In the genomic region with DNA sequence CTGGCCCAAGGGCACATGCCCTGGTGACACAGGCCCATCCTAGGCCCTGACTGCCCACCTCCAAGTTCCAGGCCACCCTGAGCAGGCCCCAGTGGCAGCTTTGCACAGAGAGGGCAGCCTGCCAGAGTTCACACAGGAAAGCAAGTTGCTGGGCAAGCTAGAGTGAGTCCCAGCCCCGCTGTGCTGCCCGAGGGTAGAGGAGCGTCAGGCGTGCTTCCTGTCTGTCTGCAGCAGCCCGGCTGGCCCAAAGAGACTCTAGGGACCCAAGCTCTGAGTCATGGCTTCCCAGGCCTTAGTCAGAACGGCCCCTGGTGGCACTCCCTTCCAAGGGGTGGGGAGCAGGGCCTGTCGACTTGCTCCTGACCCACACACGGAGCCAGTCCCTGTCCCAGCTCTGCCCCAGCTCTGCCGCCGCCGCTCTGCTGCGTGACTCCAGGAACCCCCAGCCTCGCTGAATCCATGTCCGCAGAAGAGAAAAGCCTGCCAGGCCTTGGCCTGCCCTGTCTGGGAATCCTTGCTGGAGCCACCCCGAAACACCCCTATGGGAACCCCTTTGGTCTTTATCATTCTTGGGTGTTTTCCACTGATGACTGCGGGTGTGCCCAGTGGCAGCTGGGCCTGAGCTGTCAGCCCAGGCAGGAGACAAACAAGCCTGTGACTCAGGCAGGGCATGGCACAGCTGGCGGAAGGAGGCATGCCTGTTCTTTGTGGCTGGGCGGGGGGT, we compare ENCODE assay signal across 8 cellular contexts.
A peak's percentile ranks its signal among the peaks of the same experiment; 100 is the strongest.
DNase-seq lines count a peak whose midpoint lies in the region; ATAC-seq, FAIRE-seq and TF ChIP-seq lines count a peak whose summit lies in the region.
"Not testable (repeated sequence)": the region's sequence is repeated elsewhere in the genome, so short reads cannot be mapped to it uniquely, and the experiment has no call there.

No MANE protein-coding gene starts in this region.

- not testable (repeated sequence) for H3K9me3 ChIP-seq in GM23248 (ENCODE audit: low read depth); body of pancreas; heart left ventricle; ovary; uterus

- DNase-seq in GM12891 (ENCODE audit: insufficient read length, low spot score) (peak; percentile 48), GM23248 (peak; percentile 98), SK-MEL-5 (ENCODE audit: low read depth, low spot score) (peak; percentile 89), body of pancreas (peak; percentile 72 to 93 (median 80)), heart left ventricle (peak; percentile 74 to 92 (median 89)), ovary (peak; percentile 55 to 76 (median 69)), uterus (peak; percentile 69 to 78)

- H3K4me2 ChIP-seq in GM23248 (ENCODE audit: unreplicated experiment): peak overlapping the region; percentile 44

- TF ChIP-seq CTCF in body of pancreas (IDR thresholded peaks at IDR 0.05); ovary (IDR thresholded peaks at IDR 0.05); uterus (IDR thresholded peaks at IDR 0.05): not testable (repeated sequence)
- TF ChIP-seq CTCF in heart left ventricle (IDR thresholded peaks at IDR 0.05): peak in 2 of 12 donors; percentile 10 to 14

- H3F3A ChIP-seq in GM23248 (ENCODE audit: insufficient read depth): peaks cover 11% of the 10 kb centered on the region; the same call in 1 of the 2 replicates

- not testable (repeated sequence) for H2AFZ ChIP-seq in GM23248

- WGBS in GM23248 (ENCODE audit: low coverage in 1 of 2, low lambda C conversion rate in 2 of 2, missing lambda C conversion rate in 2 of 2), 2 experiments: 0 to 2% methylated on average over 16 to 17 of the region's 18 CpGs
- WGBS in body of pancreas, 2 donors: 17 to 30% methylated on average over 1 to 18 of the region's 18 CpGs
- 38 to 50% (median 39%) methylated on average over 8 to 18 of the region's 18 CpGs for WGBS in heart left ventricle, 4 donors
- WGBS in ovary, 3 donors: 53 to 64% (median 56%) methylated on average over 17 to 18 of the region's 18 CpGs

- H3K9me2 ChIP-seq in GM23248 (ENCODE audit: insufficient read depth): not testable (repeated sequence)

- H3K4me3 ChIP-seq in GM23248: peak overlapping the region; percentile 39; the same call in 1 of the 2 replicates
- H3K4me3 ChIP-seq in body of pancreas, heart left ventricle, ovary, uterus: not testable (repeated sequence)

- not testable (repeated sequence) for TF ChIP-seq POLR2A in GM12891 (IDR thresholded peaks at IDR 0.05; ENCODE audit: low read depth, low read length); body of pancreas (IDR thresholded peaks at IDR 0.05); heart left ventricle (IDR thresholded peaks at IDR 0.05); ovary (IDR thresholded peaks at IDR 0.05); uterus (IDR thresholded peaks at IDR 0.05)

- ATAC-seq in HG03571 (IDR thresholded peaks at IDR 0.05; ENCODE audit: unreplicated experiment) (peak; percentile 82), body of pancreas (peak; percentile 65), heart left ventricle (peak; percentile 5 to 70 (median 64))

- H3K9ac ChIP-seq in GM23248: peak overlapping the region; percentile 75

- not testable (repeated sequence) for H3K36me3 ChIP-seq in GM23248 (ENCODE audit: low read depth); ovary; uterus
- H3K36me3 ChIP-seq in body of pancreas (replicated peaks in 1 of 2; ENCODE audit: insufficient read depth in 1 of 2, low read depth in 2 of 2) (peaks cover 0 to 12% of the 10 kb centered on the region in 2 donors), heart left ventricle (peaks cover 0 to 28% (median 16%) of the 10 kb centered on the region in 9 donors)

- peaks cover 28% of the 10 kb centered on the region for H3K4me1 ChIP-seq in GM23248 (ENCODE audit: insufficient read depth)
- H3K4me1 ChIP-seq in body of pancreas: peaks cover 59% of the 10 kb centered on the region
- H3K4me1 ChIP-seq in heart left ventricle: peaks cover 6 to 68% (median 54%) of the 10 kb centered on the region in 12 donors
- H3K4me1 ChIP-seq in ovary (ENCODE audit: insufficient read depth): peaks cover 45% of the 10 kb centered on the region
- peaks cover 6 to 17% of the 10 kb centered on the region in 2 donors for H3K4me1 ChIP-seq in uterus

- in situ Hi-C loops in GM23248 (cut with MboI); SK-MEL-5 (cut with HindIII; ENCODE audit: low pct_unique_long_range_greater_than_20kb, low sequenced_read_pairs): not testable (repeated sequence)

- not testable (repeated sequence) for H4K20me1 ChIP-seq in GM23248 (ENCODE audit: insufficient read depth)

- intact Hi-C loops in body of pancreas (cut with DNase I); ovary (cut with DNase I); uterus (cut with DNase I; ENCODE audit: low total_unique reads): not testable (repeated sequence)
- intact Hi-C loops in heart left ventricle (cut with DNase I): loop anchor here in 1 of 10 donors (5.0 kb wide), 1 partner anchor 83 kb away; the partner anchor contains the start of gene TBC1D2B

- not testable (repeated sequence) for TF ChIP-seq EP300 in ovary (IDR thresholded peaks at IDR 0.05)

- not testable (repeated sequence) for H3K79me2 ChIP-seq in GM23248 (ENCODE audit: insufficient read depth)

- not testable (repeated sequence) for H3K27me3 ChIP-seq in GM23248 (replicated peaks; ENCODE audit: insufficient read depth); body of pancreas; heart left ventricle; ovary; uterus

- peak overlapping the region; percentile 94 for H3K27ac ChIP-seq in GM23248
- peak overlapping the region; percentile 79 to 88 (median 86) for H3K27ac ChIP-seq in body of pancreas
- peak overlapping the region; percentile 9 to 86 (median 74) for H3K27ac ChIP-seq in heart left ventricle
- peak overlapping the region; percentile 29 to 59 for H3K27ac ChIP-seq in ovary
- H3K27ac ChIP-seq in uterus: peak overlapping the region; percentile 50 to 70

- peak; percentile 95 for FAIRE-seq in GM12891 (lab: Jason Lieb, UNC)

Comparison
In these comparisons a context has a peak if more than half of its experiments do, and no peak if none do; other contexts are left out.
1. DNase-seq: peak in every context shown above with its lines; median percentile 98 in GM23248; 89 in SK-MEL-5; 89 in heart left ventricle; 80 in body of pancreas; 74 in uterus; 69 in ovary; 48 in GM12891.
2. H3K27ac ChIP-seq: peak in every context shown above with its lines; median percentile 94 in GM23248; 86 in body of pancreas; 74 in heart left ventricle; 60 in uterus; 44 in ovary.